18 cellular contexts compared by ENCODE assay signal in the genomic region with DNA sequence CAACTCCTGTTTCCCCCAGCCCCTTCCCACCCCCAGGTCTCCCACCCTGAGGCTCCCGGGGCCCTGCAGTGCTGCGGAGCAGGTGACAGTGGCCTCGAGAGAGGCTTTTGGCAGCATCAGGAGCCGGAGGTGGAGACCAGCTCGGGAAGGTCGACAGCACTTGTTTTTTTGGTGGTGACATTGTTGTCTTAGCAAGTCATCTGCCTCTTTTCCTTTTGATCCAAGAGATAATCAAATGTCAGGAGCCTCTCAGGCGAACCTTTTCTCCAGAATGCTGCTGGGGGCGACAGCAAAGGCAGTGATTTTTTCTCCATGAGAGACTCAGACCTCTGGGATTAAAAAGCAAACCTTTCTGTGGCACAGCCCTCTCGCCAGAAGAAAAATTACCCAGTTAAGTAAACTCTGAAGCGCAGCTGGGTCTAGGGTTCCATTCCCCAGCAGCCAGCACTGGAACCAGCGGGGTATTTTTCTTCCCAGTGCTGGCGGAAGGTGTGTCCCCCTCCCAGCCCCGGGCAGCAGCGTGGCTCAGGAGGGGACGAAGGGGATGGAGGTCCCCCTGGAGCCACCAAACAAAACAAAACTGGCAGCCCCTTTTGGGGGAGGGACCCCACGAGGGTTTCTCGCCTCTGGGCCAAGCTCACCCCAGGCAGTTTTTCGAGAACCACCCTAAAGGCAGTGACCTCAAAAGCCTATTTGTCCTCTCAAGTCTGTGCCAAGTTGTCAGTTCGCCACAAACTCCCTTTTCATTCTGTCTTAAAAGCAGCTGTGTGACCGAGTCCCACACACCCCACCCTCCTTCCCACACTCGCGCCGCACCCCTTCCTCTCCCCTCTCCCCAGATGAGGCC. TPM values are rescaled to one million over a fixed set of nuclear protein-coding genes. Genes with fewer than 3 reads are reported as not detected.
DNase-seq lines count a peak whose midpoint lies in the region; ATAC-seq, FAIRE-seq and TF ChIP-seq lines count a peak whose summit lies in the region.
"Had no signal": no experiment of that assay in that cellular context is flagged by ENCODE, and none has a peak within 500 bp of the region (broad histone marks: within the 10 kb centered on the region; RNA-seq: fewer than 3 reads in every experiment).

No MANE protein-coding gene starts in this region.

- H3K27me3 Mint-ChIP-seq in mesothelial cell of epicardium (ENCODE audit: low read depth) (no peaks in the 10 kb centered on the region), HFFc6 (ENCODE audit: insufficient read depth) (no peaks in the 10 kb centered on the region; the same call in 1 of the 2 replicates)
- H3K27me3 Mint-ChIP-seq: CD8-positive, alpha-beta memory T cell had no signal

- TF ChIP-seq CTCF in mesothelial cell of epicardium (IDR thresholded peaks at IDR 0.05; ENCODE audit: unreplicated experiment) (no peak), HFFc6 (IDR thresholded peaks at IDR 0.05) (no peak)

- no peaks in the 10 kb centered on the region for H3K9me3 Mint-ChIP-seq in mesothelial cell of epicardium
- no peaks in the 10 kb centered on the region for H3K9me3 Mint-ChIP-seq in HFFc6
- H3K9me3 Mint-ChIP-seq: CD8-positive, alpha-beta memory T cell; neural crest cell had no signal

- H3K27ac Mint-ChIP-seq in mesothelial cell of epicardium: no peak overlapping the region
- H3K27ac Mint-ChIP-seq in HFFc6: no peak overlapping the region
- H3K27ac Mint-ChIP-seq: CD8-positive, alpha-beta memory T cell had no signal

- H3K36me3 Mint-ChIP-seq in mesothelial cell of epicardium (no peaks in the 10 kb centered on the region), HFFc6 (ENCODE audit: low read depth) (no peaks in the 10 kb centered on the region)

- H3K4me1 Mint-ChIP-seq in mesothelial cell of epicardium (no peaks in the 10 kb centered on the region), HFFc6 (ENCODE audit: low read depth) (no peaks in the 10 kb centered on the region)

- peak; percentile 35 to 48 for ATAC-seq in left cardiac atrium

- no peak for FAIRE-seq in GM19239 (lab: Jason Lieb, UNC)
- FAIRE-seq: kidney had no signal

- DNase-seq in C1 segment of cervical spinal cord (lab: John Stamatoyannopoulos, UW) (peak in 10 of 14 donors; percentile 25 to 68 (median 60)), anterior cingulate cortex (lab: John Stamatoyannopoulos, UW) (peak in 49 of 58 donors; percentile 24 to 92 (median 70)), left cardiac atrium (no peak), posterior cingulate gyrus (peak in 6 of 10 donors; percentile 43 to 85 (median 50)), GM19239 (ENCODE audit: insufficient read length, low spot score) (no peak), mesothelial cell of epicardium (ENCODE audit: low spot score in 2 of 2, unreplicated experiment in 2 of 2) (no peak), NCI-H1436 (lab: John Stamatoyannopoulos, UW) (no peak), HFFc6 (no peak)
- DNase-seq: activated CD4-positive, alpha-beta T cell treated with anti-CD3 and anti-CD28 coated beads, Interleukin-2, amount 50 U/mL, for 1 hour; activated CD8-positive, alpha-beta memory T cell treated with anti-CD3 and anti-CD28 coated beads, Interleukin-2, amount 50 U/mL, for 48 hours; activated gamma-delta T cell treated with Interleukin-2 at 50 U/mL for 16 hours; CD8-positive, alpha-beta memory T cell; effector memory CD4-positive, alpha-beta T cell; GM23248; kidney; SHP77 had no signal

- intact Hi-C loops in left cardiac atrium (cut with DNase I) (no loop called here), posterior cingulate gyrus (cut with DNase I) (no loop called here)

- no peak overlapping the region for H3K4me3 Mint-ChIP-seq in mesothelial cell of epicardium
- no peak overlapping the region for H3K4me3 Mint-ChIP-seq in HFFc6
- H3K4me3 Mint-ChIP-seq: neural crest cell had no signal

RNA-seq across cellular contexts. Expression of gene GRIN2C, which starts 37.1 kb away (rescaled TPM):
- total RNA-seq in left cardiac atrium: 10 to 100 TPM; 25.2 to 38.8 TPM
- total RNA-seq in mesothelial cell of epicardium: 0.16 to 0.29 TPM (median 0.18 TPM) in 3 replicates
- total RNA-seq in HFFc6 (2021; fragmentation: NEBNext Ultra II Directional; extraction: Animal tissue kit (Norgen Biotek cat#: 25700)): under 1 TPM in 2 of 6 experiments, not detected in 4; 0.05 to 0.07 TPM
- total RNA-seq: CD8-positive, alpha-beta memory T cell; GM23248; hepatocyte had no signal

RNA-seq across cellular contexts. Expression of gene NAT9, which starts 46.4 kb away (rescaled TPM):
- total RNA-seq in left cardiac atrium: 10 to 100 TPM; 23.7 to 34.7 TPM
- 78.2 to 83.7 TPM (median 83.1 TPM) in 3 replicates for total RNA-seq in mesothelial cell of epicardium
- 10 to 100 TPM; 40.9 to 50.7 (median 46.6) TPM for total RNA-seq in HFFc6 (2021; fragmentation: NEBNext Ultra II Directional; extraction: Animal tissue kit (Norgen Biotek cat#: 25700))

RNA-seq across cellular contexts. Expression of gene FDXR, which starts 50.2 kb away (rescaled TPM):
- total RNA-seq in left cardiac atrium (1 to 10 TPM; 6.6 to 8.1 TPM), mesothelial cell of epicardium (20.4 to 23.0 TPM (median 22.5 TPM) in 3 replicates)
- 10 to 100 TPM; 25.5 to 35.5 (median 33.9) TPM for total RNA-seq in HFFc6 (2021; fragmentation: NEBNext Ultra II Directional; extraction: Animal tissue kit (Norgen Biotek cat#: 25700))

Comparison
In these comparisons a context has a peak if more than half of its experiments do, and no peak if none do; other contexts are left out.
1. DNase-seq: peak in C1 segment of cervical spinal cord (10 of 14), anterior cingulate cortex (49 of 58) and posterior cingulate gyrus (6 of 10); none in left cardiac atrium (single experiment), GM19239 (single experiment), mesothelial cell of epicardium (0 of 2), NCI-H1436 (single experiment) and HFFc6 (single experiment).
2. RNA of gene GRIN2C, which starts 37.1 kb away (total RNA-seq): 25.2 to 38.8 TPM in left cardiac atrium; 0.16 to 0.29 TPM in mesothelial cell of epicardium and 0.05 to 0.07 TPM in HFFc6; every median in the first group is over 10 times any median in the second.